In the genomic region with DNA sequence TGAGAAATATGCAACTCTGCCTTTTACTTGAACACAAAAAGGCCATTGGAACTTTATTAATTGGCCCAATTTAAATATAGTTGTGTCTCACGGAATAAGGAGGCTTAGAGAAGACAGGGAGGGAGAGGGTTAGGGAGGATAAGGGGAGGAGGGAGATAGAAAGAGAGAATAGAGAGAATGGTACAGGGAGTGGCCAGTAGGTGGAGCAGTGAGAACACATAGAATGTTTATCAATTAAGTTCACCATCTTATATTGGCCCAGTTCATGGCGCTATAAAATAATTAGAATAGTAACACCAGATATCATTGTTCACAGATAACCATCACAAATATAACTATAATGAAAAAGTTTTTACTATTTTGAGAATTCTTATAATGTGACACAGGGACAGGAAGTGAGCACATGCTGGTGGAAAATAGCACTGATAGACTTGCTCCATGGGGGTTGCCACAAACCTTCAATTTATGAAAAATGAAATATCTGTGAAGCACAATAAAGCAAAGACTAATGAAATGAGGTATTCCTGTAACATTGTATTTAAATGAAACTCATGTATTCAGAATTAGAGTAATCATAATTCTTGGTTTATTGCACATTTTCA, we compare ENCODE assay signal across 8 cellular contexts.
A peak's percentile ranks its signal among the peaks of the same experiment; 100 is the strongest.
DNase-seq lines count a peak whose midpoint lies in the region; ATAC-seq, FAIRE-seq and TF ChIP-seq lines count a peak whose summit lies in the region.
"Had no signal": no experiment of that assay in that cellular context is flagged by ENCODE, and none has a peak within 500 bp of the region (broad histone marks: within the 10 kb centered on the region; RNA-seq: fewer than 3 reads in every experiment).

No MANE protein-coding gene starts in this region.

- no peak overlapping the region for H2AFZ ChIP-seq in K562 (ENCODE audit: low read depth, low read length)

- intact Hi-C loops in K562 (cut with micrococcal nuclease): no loop called here

- CTCF ChIA-PET in K562 (lab: Yijun Ruan, JAX; ENCODE audit: low intra/inter-chr PET ratio): interaction anchor here (0.7 kb wide), 1 partner anchor 67 kb away, joined by 4 read pairs; no protein-coding TSS in a partner anchor

- in situ Hi-C loops in G401 (cut with HindIII; ENCODE audit: low sequenced_read_pairs): no loop called here
- in situ Hi-C loops in K562 (cut with MboI): no loop called here

- no peak overlapping the region for H3K9ac ChIP-seq in K562 (ENCODE audit: insufficient read depth in 1 of 2, low read depth in 2 of 2, low read length in 2 of 2)

- H3K4me1 ChIP-seq in K562 (replicated peaks in 1 of 2; ENCODE audit: control insufficient read depth in 2 of 2, insufficient read depth in 2 of 2, low read length in 2 of 2): no peaks in the 10 kb centered on the region

- TF ChIP-seq CTCF in K562 (IDR thresholded peaks at IDR 0.05 in 2 of 3, conservative IDR thresholded peaks at IDR 0.05 in 1 of 3; ENCODE audit: insufficient read depth in 2 of 3, low read depth in 1 of 3, low read length in 3 of 3): peak in 2 of 3 experiments; percentile 32 to 37; a peak in 3 of 6 replicates

- no peaks in the 10 kb centered on the region for H3K9me1 ChIP-seq in K562 (ENCODE audit: control insufficient read depth, insufficient read depth, low read length)

- no peak overlapping the region for H3K27ac ChIP-seq in K562 (ENCODE audit: extremely low read depth, low read depth, low read length)

- peak; percentile 96 for ATAC-seq in GM19372 (IDR thresholded peaks at IDR 0.05; ENCODE audit: low read depth, unreplicated experiment)
- ATAC-seq in HG03135 (IDR thresholded peaks at IDR 0.05; ENCODE audit: unreplicated experiment): peak; percentile 90
- no peak for ATAC-seq in K562

- no peak overlapping the region for H3K4me2 ChIP-seq in K562 (ENCODE audit: insufficient read depth, low read length)

- no peak for TF ChIP-seq EP300 in K562 (IDR thresholded peaks at IDR 0.05; ENCODE audit: low read length)

- no peaks in the 10 kb centered on the region for H4K20me1 ChIP-seq in K562 (replicated peaks; ENCODE audit: control insufficient read depth, insufficient read depth, low read length)

- WGBS in K562 (ENCODE audit: insufficient coverage, low coverage, missing lambda C conversion rate): 0% methylated on average over 2 of the region's 2 CpGs

- no peak overlapping the region for H3K4me3 ChIP-seq in K562

- no peaks in the 10 kb centered on the region; the same call in 1 of the 2 replicates for H3K9me3 ChIP-seq in K562 (replicated peaks; ENCODE audit: control insufficient read depth, insufficient read depth, low read depth, low read length)

- no peaks in the 10 kb centered on the region for H3K79me2 ChIP-seq in K562 (ENCODE audit: control insufficient read depth, insufficient read depth, low read length)

- POLR2A ChIA-PET in K562 (lab: Yijun Ruan, JAX): no interaction called here

- H3K36me3 ChIP-seq in K562 (ENCODE audit: control insufficient read depth, insufficient read depth, low read length): no peaks in the 10 kb centered on the region

- H3K27me3 ChIP-seq in K562 (ENCODE audit: control insufficient read depth in 2 of 2, insufficient read depth in 2 of 2, low read length in 2 of 2): no peaks in the 10 kb centered on the region

- peak in 1 of 2 experiments; percentile 25; a peak in 3 of 4 replicates for TF ChIP-seq RAD21 in K562 (CRISPR knock-in tag; conservative IDR thresholded peaks at IDR 0.05 in 1 of 2, IDR thresholded peaks at IDR 0.05 in 1 of 2)

- DNase-seq in G401 (ENCODE audit: low spot score) (peak; percentile 10), NCI-H345 (lab: John Stamatoyannopoulos, UW) (peak; percentile 37), K562 (ENCODE audit: extremely low read depth in 1 of 4, low spot score in 3 of 4) (peak; percentile 8 to 27 (median 18)), midbrain (lab: John Stamatoyannopoulos, UW) (peak; percentile 16), NCI-H774 (lab: John Stamatoyannopoulos, UW) (no peak)
- DNase-seq: activated T-cell treated with anti-CD3 and anti-CD28 coated beads, Interleukin-2, amount 50 U/mL, for 4 hours had no signal

- FAIRE-seq in K562 (lab: Jason Lieb, UNC): no peak

- no TSS peak for BruUV-seq in K562 (replicated peaks; lab: Mats Ljungman, UMichigan)

- no peak for TF ChIP-seq POLR2A in K562 (conservative IDR thresholded peaks at IDR 0.05)

TF ChIP-seq in K562, 482 proteins besides CTCF, POLR2A, EP300 and RAD21:
- TF ChIP-seq, protein P1, sequence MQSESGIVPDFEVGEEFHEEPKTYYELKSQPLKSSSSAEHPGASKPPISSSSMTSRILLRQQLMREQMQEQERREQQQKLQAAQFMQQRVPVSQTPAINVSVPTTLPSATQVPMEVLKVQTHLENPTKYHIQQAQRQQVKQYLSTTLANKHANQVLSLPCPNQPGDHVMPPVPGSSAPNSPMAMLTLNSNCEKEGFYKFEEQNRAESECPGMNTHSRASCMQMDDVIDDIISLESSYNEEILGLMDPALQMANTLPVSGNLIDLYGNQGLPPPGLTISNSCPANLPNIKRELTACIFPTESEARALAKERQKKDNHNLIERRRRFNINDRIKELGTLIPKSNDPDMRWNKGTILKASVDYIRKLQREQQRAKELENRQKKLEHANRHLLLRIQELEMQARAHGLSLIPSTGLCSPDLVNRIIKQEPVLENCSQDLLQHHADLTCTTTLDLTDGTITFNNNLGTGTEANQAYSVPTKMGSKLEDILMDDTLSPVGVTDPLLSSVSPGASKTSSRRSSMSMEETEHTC (IDR thresholded peaks at IDR 0.05): no peak
- TF ChIP-seq ETV1 (tag; conservative IDR thresholded peaks at IDR 0.05; ENCODE audit: low read depth) (no peak), ZNF121 (CRISPR knock-in tag; conservative IDR thresholded peaks at IDR 0.05) (no peak), PHTF2 (CRISPR knock-in tag; IDR thresholded peaks at IDR 0.05) (no peak), HEY1 (CRISPR knock-in tag; IDR thresholded peaks at IDR 0.05; ENCODE audit: borderline replicate concordance) (no peak), L3MBTL2 (IDR thresholded peaks at IDR 0.05) (no peak), CCAR2 (IDR thresholded peaks at IDR 0.05; ENCODE audit: low read depth, low read length) (no peak)
TF ChIP-seq in K562: peak in this region for 0.
